2 cellular contexts compared by ENCODE assay signal in genomic region chr10:18216482-18216881, GRCh38.
TF ChIP-seq lines count a peak whose summit lies in the region.

No MANE protein-coding gene starts in this region.

TF ChIP-seq in H1, 55 proteins besides CTCF, POLR2A, EP300 and RAD21 (continued from another document):
- TF ChIP-seq E2F6 (IDR thresholded peaks at IDR 0.05) (no peak), HDAC6 (IDR thresholded peaks at IDR 0.05; ENCODE audit: low read depth, low read length) (no peak), ASH2L (IDR thresholded peaks at IDR 0.05; ENCODE audit: low read length) (no peak), NANOG (IDR thresholded peaks at IDR 0.05; ENCODE audit: insufficient read depth, low read depth, low read length, poor library complexity, severe bottlenecking) (no peak), RXRA (IDR thresholded peaks at IDR 0.05; ENCODE audit: insufficient read depth, low read depth, low read length) (no peak), PHF8 (conservative IDR thresholded peaks at IDR 0.05; ENCODE audit: low read depth, low read length) (no peak), SIRT6 (IDR thresholded peaks at IDR 0.05; ENCODE audit: low read length) (no peak), MAFK (IDR thresholded peaks at IDR 0.05; ENCODE audit: low read depth, low read length) (no peak)
- TF ChIP-seq, protein P1, sequence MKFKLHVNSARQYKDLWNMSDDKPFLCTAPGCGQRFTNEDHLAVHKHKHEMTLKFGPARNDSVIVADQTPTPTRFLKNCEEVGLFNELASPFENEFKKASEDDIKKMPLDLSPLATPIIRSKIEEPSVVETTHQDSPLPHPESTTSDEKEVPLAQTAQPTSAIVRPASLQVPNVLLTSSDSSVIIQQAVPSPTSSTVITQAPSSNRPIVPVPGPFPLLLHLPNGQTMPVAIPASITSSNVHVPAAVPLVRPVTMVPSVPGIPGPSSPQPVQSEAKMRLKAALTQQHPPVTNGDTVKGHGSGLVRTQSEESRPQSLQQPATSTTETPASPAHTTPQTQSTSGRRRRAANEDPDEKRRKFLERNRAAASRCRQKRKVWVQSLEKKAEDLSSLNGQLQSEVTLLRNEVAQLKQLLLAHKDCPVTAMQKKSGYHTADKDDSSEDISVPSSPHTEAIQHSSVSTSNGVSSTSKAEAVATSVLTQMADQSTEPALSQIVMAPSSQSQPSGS (IDR thresholded peaks at IDR 0.05; ENCODE audit: low read length) = no peak

TF ChIP-seq in HEK293T, 16 proteins besides CTCF, POLR2A, EP300 and RAD21 (continued from another document):
- TF ChIP-seq ZNF384 (IDR thresholded peaks at IDR 0.05) (no peak), SUZ12 (IDR thresholded peaks at IDR 0.05) (no peak), FOXM1 (IDR thresholded peaks at IDR 0.05; ENCODE audit: borderline replicate concordance) (no peak), TARDBP (IDR thresholded peaks at IDR 0.05) (no peak), ELF4 (IDR thresholded peaks at IDR 0.05) (no peak), SP1 (IDR thresholded peaks at IDR 0.05) (no peak), L3MBTL2 (conservative IDR thresholded peaks at IDR 0.05) (no peak), CTBP1 (IDR thresholded peaks at IDR 0.05; ENCODE audit: borderline replicate concordance) (no peak)
TF ChIP-seq in HEK293T: peak in this region for 0.
